ENCODE assay signal across 9 cellular contexts in the genomic region with DNA sequence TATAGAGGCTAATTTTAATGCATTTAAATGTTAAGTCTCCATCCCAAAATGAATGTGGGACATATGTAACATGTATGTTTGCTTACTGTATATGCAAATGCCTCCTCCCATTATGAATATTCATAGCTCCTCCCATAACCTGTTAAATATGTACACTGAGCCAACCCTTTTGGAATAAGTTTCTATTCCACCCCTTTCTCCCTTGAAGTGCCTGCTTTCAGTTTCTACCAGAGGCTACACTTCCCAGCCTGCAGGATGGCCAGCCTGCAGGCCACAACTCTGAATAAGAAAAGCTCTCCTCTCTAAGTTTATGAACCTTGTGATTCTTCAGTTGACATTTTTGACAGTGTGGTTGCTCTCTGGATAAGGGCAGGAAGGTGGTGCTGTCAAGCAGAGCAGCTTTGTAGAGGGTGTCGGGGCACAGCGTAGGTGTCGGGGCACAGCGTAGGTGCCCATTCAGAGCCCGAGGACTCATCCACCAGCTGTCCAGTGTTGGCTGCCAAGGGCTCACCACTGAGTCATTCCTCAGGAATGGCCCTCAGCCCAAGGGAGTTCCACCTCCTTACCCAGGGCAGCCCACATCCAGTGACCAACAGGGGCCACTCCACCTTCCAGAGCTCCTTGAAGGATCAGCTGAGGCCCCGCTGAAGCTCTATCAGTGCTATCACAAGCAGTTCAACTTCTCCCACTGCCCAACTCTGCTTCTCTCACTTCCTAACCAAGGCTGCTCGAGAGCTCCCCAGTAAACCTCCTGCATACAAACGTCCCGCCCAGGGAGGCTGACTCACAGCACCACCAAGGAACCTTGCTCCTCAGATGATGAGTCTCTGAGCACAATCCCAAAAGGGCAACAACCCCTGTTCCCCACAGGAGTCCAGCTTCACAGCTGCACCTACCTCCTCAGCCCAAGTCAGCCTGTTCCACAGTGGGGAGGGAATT. TPM values are rescaled to one million over a fixed set of nuclear protein-coding genes. Genes with fewer than 3 reads are reported as not detected.
DNase-seq lines count a peak whose midpoint lies in the region; ATAC-seq and TF ChIP-seq lines count a peak whose summit lies in the region.
"Had no signal": no experiment of that assay in that cellular context is flagged by ENCODE, and none has a peak within 500 bp of the region (broad histone marks: within the 10 kb centered on the region; RNA-seq: fewer than 3 reads in every experiment).

No MANE protein-coding gene starts in this region.

- ATAC-seq in GM18867 (IDR thresholded peaks at IDR 0.05; ENCODE audit: unreplicated experiment) = no peak

- H3K4me3 ChIP-seq in sigmoid colon = no peak overlapping the region

- TF ChIP-seq POLR2A in sigmoid colon (IDR thresholded peaks at IDR 0.05) = no peak

- TF ChIP-seq EP300 in sigmoid colon (IDR thresholded peaks at IDR 0.05) = no peak

- H3K36me3 ChIP-seq in sigmoid colon = no peaks in the 10 kb centered on the region

- intact Hi-C loops in sigmoid colon (cut with DNase I) = no loop called here

- no peaks in the 10 kb centered on the region for H3K9me3 ChIP-seq in sigmoid colon

- peak overlapping the region; percentile 46 to 60 (median 52) for H3K27ac ChIP-seq in sigmoid colon

- peaks cover 0 to 41% (median 19%) of the 10 kb centered on the region in 4 donors for H3K4me1 ChIP-seq in sigmoid colon

- DNase-seq in GM04504 (ENCODE audit: low read depth) (peak; percentile 71), RPMI7951 (ENCODE audit: low read depth) (peak; percentile 93), fibroblast of peridontal ligament (ENCODE audit: extremely low read depth) (peak; percentile 72), sigmoid colon (peak; percentile 80), OCI-M1 (lab: John Stamatoyannopoulos, UW) (no peak), NCI-H2029 treated with DMSO at 0.1 percent for 48 hours (lab: John Stamatoyannopoulos, UW) (no peak)
- DNase-seq in central memory CD4-positive, alpha-beta T cell = no peak
- DNase-seq: immature natural killer cell had no signal

- no peaks in the 10 kb centered on the region for H3K27me3 ChIP-seq in sigmoid colon

- TF ChIP-seq CTCF in sigmoid colon (IDR thresholded peaks at IDR 0.05) = no peak

- WGBS in sigmoid colon, 2 donors = 61 to 75% methylated on average over 9 of the region's 9 CpGs

RNA-seq across cellular contexts. Expression of a gene that starts 31.4 kb away (rescaled TPM):
- under 0.01 TPM in 1 of 2 replicates, not detected in the other for total RNA-seq in RPMI7951 (2014; rRNA removed; shearing (Covaris generic))
- 10 to 100 TPM; 36.7 to 98.0 (median 55.5) TPM for total RNA-seq in sigmoid colon
- 10 to 100 TPM in 1 of 3 donors, 1 to 10 TPM in 1, under 1 TPM in 1; 0.60 to 42.2 (median 1.2) TPM for polyA plus RNA-seq in sigmoid colon

Comparison
In these comparisons a context has a peak if more than half of its experiments do, and no peak if none do; other contexts are left out.
1. DNase-seq: peak in GM04504 (single experiment), RPMI7951 (single experiment), fibroblast of peridontal ligament (single experiment) and sigmoid colon (single experiment); none in OCI-M1 (single experiment), NCI-H2029 treated with DMSO at 0.1 percent for 48 hours (single experiment) and central memory CD4-positive, alpha-beta T cell (single experiment).
2. RNA of a gene that starts 31.4 kb away (total RNA-seq): 36.7 to 98.0 TPM in sigmoid colon; under 0.01 TPM in RPMI7951; every median in the first group is over 10 times any median in the second.